ENCODE assay signal across 8 cellular contexts in genomic region chr12:57864382-57864781, GRCh38. TPM values are rescaled to one million over a fixed set of nuclear protein-coding genes. Genes with fewer than 3 reads are reported as not detected.
DNase-seq lines count a peak whose midpoint lies in the region; ATAC-seq and TF ChIP-seq lines count a peak whose summit lies in the region.

No MANE protein-coding gene starts in this region.

- H3K4me3 ChIP-seq in fibroblast of pulmonary artery (replicated peaks; ENCODE audit: low read depth, low read length) = peak overlapping the region; percentile 49
- peak overlapping the region in 3 of 4 donors; percentile 51 to 63 (median 57) for H3K4me3 ChIP-seq in sigmoid colon

- no peak for TF ChIP-seq EP300 in sigmoid colon (IDR thresholded peaks at IDR 0.05)

- no peak for TF ChIP-seq POLR2A in sigmoid colon (IDR thresholded peaks at IDR 0.05)

- H3K9me3 ChIP-seq in sigmoid colon = no peaks in the 10 kb centered on the region

- H3K27ac ChIP-seq in RWPE1 = peak overlapping the region; percentile 95
- H3K27ac ChIP-seq in sigmoid colon = peak overlapping the region; percentile 90 to 99 (median 96)

- CTCF ChIA-PET in RWPE1 (lab: Yijun Ruan, JAX) = interaction anchor here (0.7 kb wide), 1 partner anchor 8 kb away, joined by 6 read pairs; no protein-coding TSS in a partner anchor

- 43 to 56% methylated on average over 5 of the region's 5 CpGs for WGBS in sigmoid colon, 2 donors

- no peaks in the 10 kb centered on the region for H3K36me3 ChIP-seq in sigmoid colon

- POLR2A ChIA-PET in RWPE1 (lab: Yijun Ruan, JAX; ENCODE audit: low non-redundant PET) = interaction anchor here (1.1 to 2.1 kb wide), 3 partner anchors 24 to 35 kb away, joined by 3 to 15 read pairs (median 6); no protein-coding TSS in a partner anchor

- ATAC-seq in HG03108 (IDR thresholded peaks at IDR 0.05; ENCODE audit: unreplicated experiment) (no peak), HG03039 (IDR thresholded peaks at IDR 0.05; ENCODE audit: unreplicated experiment) (no peak)

- in situ Hi-C loops in G401 (cut with HindIII; ENCODE audit: low sequenced_read_pairs) = no loop called here

- peaks cover 0 to 53% (median 39%) of the 10 kb centered on the region in 4 donors for H3K4me1 ChIP-seq in sigmoid colon

- TF ChIP-seq CTCF in RWPE1 (conservative IDR thresholded peaks at IDR 0.05; ENCODE audit: low read depth) (no peak), fibroblast of pulmonary artery (IDR thresholded peaks at IDR 0.05; ENCODE audit: low read length, missing control alignments) (no peak), sigmoid colon (IDR thresholded peaks at IDR 0.05) (peak in 1 of 4 experiments; percentile 17)

- DNase-seq in G401 (ENCODE audit: low spot score) (peak; percentile 93), RWPE1 (ENCODE audit: low spot score) (no peak), fibroblast of pulmonary artery (ENCODE audit: low read depth) (no peak), sigmoid colon (peak; percentile 65), amniotic stem cell (lab: John Stamatoyannopoulos, UW) (no peak)
- no peak for DNase-seq in activated CD4-positive, alpha-beta T cell treated with anti-CD3 and anti-CD28 coated beads, Interleukin-2, amount 50 U/mL, for 1 hour

- H3K27me3 ChIP-seq in sigmoid colon = no peaks in the 10 kb centered on the region

- intact Hi-C loops in sigmoid colon (cut with DNase I) = loop anchor here (2.0 kb wide), 1 partner anchor 14 kb away; no protein-coding TSS in a partner anchor

RNA-seq across cellular contexts. Expression of gene CTDSP2, which starts 17.9 kb away (rescaled TPM):
- 64.1 and 78.6 TPM in 2 replicates for total RNA-seq in G401 (2014; rRNA removed; shearing (Covaris generic))
- total RNA-seq in sigmoid colon = 100 to 1,000 TPM; 121 to 183 (median 135) TPM
- 100 to 1,000 TPM in 2 of 3 donors, 10 to 100 TPM in 1; 85.3 to 122 (median 105) TPM for polyA plus RNA-seq in sigmoid colon

RNA-seq across cellular contexts. Expression of gene AVIL, which starts 45.8 kb away (rescaled TPM):
- total RNA-seq in G401 (2014; rRNA removed; shearing (Covaris generic)) = 0.12 and 0.71 TPM in 2 replicates
- total RNA-seq in sigmoid colon = 10 to 100 TPM in 1 of 4 donors, 1 to 10 TPM in 3; 2.1 to 12.2 (median 5.1) TPM
- 10 to 100 TPM in 1 of 3 donors, 1 to 10 TPM in 2; 6.2 to 11.4 (median 8.3) TPM for polyA plus RNA-seq in sigmoid colon

Comparison
In these comparisons a context has a peak if more than half of its experiments do, and no peak if none do; other contexts are left out.
1. DNase-seq: peak in G401 (single experiment) and sigmoid colon (single experiment); none in RWPE1 (single experiment), fibroblast of pulmonary artery (single experiment), amniotic stem cell (single experiment) and activated CD4-positive, alpha-beta T cell treated with anti-CD3 and anti-CD28 coated beads, Interleukin-2, amount 50 U/mL, for 1 hour (single experiment).